12 cellular contexts compared by ENCODE assay signal in the genomic region with DNA sequence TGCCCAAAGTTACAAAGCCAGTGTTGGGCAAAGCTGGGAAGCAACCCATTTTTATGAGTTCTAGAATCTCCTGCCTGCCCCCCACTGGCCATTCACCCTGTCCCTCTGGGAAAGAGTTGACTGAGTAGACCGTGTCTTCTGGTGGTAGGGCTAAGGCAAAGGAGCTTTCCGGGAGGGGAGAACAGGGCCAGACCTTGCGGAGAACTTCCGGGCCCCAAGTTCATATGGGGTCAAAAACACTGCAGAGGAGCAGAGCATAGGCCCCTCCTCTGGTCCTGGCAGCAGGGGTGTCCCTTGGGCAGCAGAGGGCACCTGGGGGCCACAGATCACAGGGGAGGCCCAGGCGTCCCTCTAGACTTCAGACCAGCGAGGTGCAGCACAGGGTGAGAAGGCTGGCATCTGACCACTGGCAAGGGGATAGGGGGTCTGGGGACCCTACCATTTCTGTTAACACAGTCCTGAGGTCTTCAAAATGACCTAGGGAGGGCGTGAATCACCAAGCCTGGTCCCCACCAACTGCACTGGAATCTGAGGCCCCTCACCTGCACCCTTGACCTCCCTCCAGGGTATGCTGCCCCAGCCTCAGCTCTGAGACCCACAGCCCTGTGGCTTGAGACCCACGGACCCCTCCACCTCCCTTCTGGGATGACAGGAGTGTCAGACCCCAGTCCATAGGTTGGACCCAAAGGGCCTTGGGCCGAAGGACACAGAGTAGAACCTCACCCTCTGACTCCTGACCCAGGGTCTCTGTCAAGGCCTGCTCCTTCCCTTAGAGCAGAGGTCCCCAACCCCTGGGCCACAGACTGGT. TPM values are rescaled to one million over a fixed set of nuclear protein-coding genes. Genes with fewer than 3 reads are reported as not detected.
DNase-seq lines count a peak whose midpoint lies in the region; ATAC-seq and TF ChIP-seq lines count a peak whose summit lies in the region.
"Had no signal": no experiment of that assay in that cellular context is flagged by ENCODE, and none has a peak within 500 bp of the region (broad histone marks: within the 10 kb centered on the region; RNA-seq: fewer than 3 reads in every experiment).

No MANE protein-coding gene starts in this region.

- no peak overlapping the region for H3K9ac ChIP-seq in HUES6 (ENCODE audit: low read length)

- no peaks in the 10 kb centered on the region for H3K36me3 ChIP-seq in CD8-positive, alpha-beta T cell (ENCODE audit: insufficient read depth, low read length)
- peaks cover 4% of the 10 kb centered on the region; the same call in 1 of the 2 replicates for H3K36me3 ChIP-seq in HUES6 (ENCODE audit: control insufficient read depth, insufficient read depth, low read length)
- H3K36me3 ChIP-seq in testis (ENCODE audit: low read depth, missing control alignments) = no peaks in the 10 kb centered on the region
- H3K36me3 ChIP-seq: uterus had no signal

- H3K4me3 ChIP-seq in CD8-positive, alpha-beta T cell (ENCODE audit: low read depth, low read length) = no peak overlapping the region
- peak overlapping the region; percentile 85; the same call in 1 of the 2 replicates for H3K4me3 ChIP-seq in HUES6 (ENCODE audit: low read depth, low read length)
- no peak overlapping the region for H3K4me3 ChIP-seq in testis

- no peak for ATAC-seq in CD8-positive, alpha-beta T cell
- ATAC-seq in natural killer cell = no peak

- WGBS in testis, 2 donors = 90% methylated on average over 6 to 9 of the region's 9 CpGs

- H3K4me1 ChIP-seq in CD8-positive, alpha-beta T cell (ENCODE audit: insufficient read depth, low read length) = peaks cover 33% of the 10 kb centered on the region
- H3K4me1 ChIP-seq in HUES6 (ENCODE audit: control insufficient read depth, insufficient read depth, low read length) (peaks cover 32% of the 10 kb centered on the region), testis (no peaks in the 10 kb centered on the region)

- H3K27me3 Mint-ChIP-seq in CD8-positive, alpha-beta T cell (ENCODE audit: low read depth) = no peaks in the 10 kb centered on the region
- no peaks in the 10 kb centered on the region for H3K27me3 Mint-ChIP-seq in natural killer cell (ENCODE audit: low read depth in 2 of 2)

- no peak overlapping the region for H3K27ac ChIP-seq in CD8-positive, alpha-beta T cell (ENCODE audit: low read depth, low read length)
- H3K27ac ChIP-seq in HUES6 (ENCODE audit: low read depth, low read length) (no peak overlapping the region), caudate nucleus (ENCODE audit: low read depth, low read length) (peak overlapping the region; percentile 91), testis (no peak overlapping the region)

- TF ChIP-seq CTCF in CD8-positive, alpha-beta T cell (IDR thresholded peaks at IDR 0.05) = no peak
- TF ChIP-seq CTCF in natural killer cell (IDR thresholded peaks at IDR 0.05) (no peak), testis (IDR thresholded peaks at IDR 0.05) (no peak)

- peak overlapping the region; percentile 93 for H3K27ac Mint-ChIP-seq in CD8-positive, alpha-beta T cell
- peak overlapping the region; percentile 91 to 93 for H3K27ac Mint-ChIP-seq in natural killer cell

- no peaks in the 10 kb centered on the region for H3K9me3 ChIP-seq in CD8-positive, alpha-beta T cell (ENCODE audit: low read length)
- H3K9me3 ChIP-seq in HUES6 (ENCODE audit: control insufficient read depth, insufficient read depth, low read depth, low read length) = no peaks in the 10 kb centered on the region
- H3K9me3 ChIP-seq in testis = no peaks in the 10 kb centered on the region
- H3K9me3 ChIP-seq: left lung, uterus had no signal

- H3K4me3 Mint-ChIP-seq in CD8-positive, alpha-beta T cell = peak overlapping the region; percentile 95
- peak overlapping the region; percentile 93 for H3K4me3 Mint-ChIP-seq in natural killer cell

- peaks cover 22% of the 10 kb centered on the region for H3K36me3 Mint-ChIP-seq in CD8-positive, alpha-beta T cell
- H3K36me3 Mint-ChIP-seq in natural killer cell = no peaks in the 10 kb centered on the region

- TF ChIP-seq POLR2A in testis (IDR thresholded peaks at IDR 0.05) = no peak

- intact Hi-C loops in CD8-positive, alpha-beta T cell (cut with DNase I, micrococcal nuclease) = loop anchor here in 1 of 2 experiments (2.0 kb wide), 1 partner anchor 17 kb away; no protein-coding TSS in a partner anchor
- intact Hi-C loops in natural killer cell (cut with micrococcal nuclease) = loop anchor here (2.0 to 5.0 kb wide), 2 partner anchors 17 to 39 kb away; partner anchors contain the start of gene STARD10
- intact Hi-C loops in testis (cut with DNase I; ENCODE audit: low total_unique reads) = no loop called here

- POLR2A ChIA-PET in CD8-positive, alpha-beta T cell (lab: Charles Lee) = interaction anchor here (0.9 to 1.6 kb wide), 2 partner anchors 19 to 28 kb away, joined by 3 to 4 read pairs; no protein-coding TSS in a partner anchor

- no peak for DNase-seq in CD8-positive, alpha-beta T cell
- DNase-seq in caudate nucleus (lab: John Stamatoyannopoulos, UW) (peak in 13 of 61 donors; percentile 12 to 67 (median 42)), natural killer cell (no peak), NCI-H2029 treated with DMSO at 0.1 percent for 48 hours (lab: John Stamatoyannopoulos, UW) (no peak), testis (no peak), NCI-H774 (lab: John Stamatoyannopoulos, UW) (no peak)
- DNase-seq in central memory CD4-positive, alpha-beta T cell = no peak
- DNase-seq: effector CD4-positive, alpha-beta T cell; NCI-H510A; uterus had no signal

- peaks cover 38% of the 10 kb centered on the region for H3K4me1 Mint-ChIP-seq in CD8-positive, alpha-beta T cell (ENCODE audit: low read depth)
- peaks cover 33 to 52% of the 10 kb centered on the region in 2 donors for H3K4me1 Mint-ChIP-seq in natural killer cell

- CTCF ChIA-PET in CD8-positive, alpha-beta T cell (lab: Charles Lee) = interaction anchor here (0.6 to 1.8 kb wide), 4 partner anchors 28 to 171 kb away, joined by 3 to 8 read pairs (median 5); no protein-coding TSS in a partner anchor

- H3K27me3 ChIP-seq in CD8-positive, alpha-beta T cell (ENCODE audit: insufficient read depth, low read length) = no peaks in the 10 kb centered on the region
- no peaks in the 10 kb centered on the region for H3K27me3 ChIP-seq in HUES6 (ENCODE audit: control insufficient read depth, insufficient read depth, low read length)
- no peaks in the 10 kb centered on the region for H3K27me3 ChIP-seq in testis
- H3K27me3 ChIP-seq: left lung, uterus had no signal

- H3K9me3 Mint-ChIP-seq in CD8-positive, alpha-beta T cell = no peaks in the 10 kb centered on the region
- H3K9me3 Mint-ChIP-seq in natural killer cell = no peaks in the 10 kb centered on the region

RNA-seq across cellular contexts. Expression of gene ARAP1, which starts 1.3 kb away (rescaled TPM):
- 10 to 100 TPM; 93.5 to 95.2 TPM for total RNA-seq in CD8-positive, alpha-beta T cell
- total RNA-seq in natural killer cell (100 to 1,000 TPM; 293 to 327 (median 296) TPM), testis (10 to 100 TPM; 65.2 to 88.3 TPM)
- polyA plus RNA-seq in testis (ENCODE audit: insufficient read depth, low read depth, low replicate concordance) = 46.9 TPM

RNA-seq across cellular contexts. Expression of gene STARD10, which starts 40.3 kb away (rescaled TPM):
- total RNA-seq in CD8-positive, alpha-beta T cell = 10 to 100 TPM; 22.1 to 25.1 TPM
- total RNA-seq in natural killer cell (10 to 100 TPM; 10.9 to 17.3 (median 11.7) TPM), testis (100 to 1,000 TPM; 130 to 202 TPM)
- 379 TPM for polyA plus RNA-seq in testis (ENCODE audit: insufficient read depth, low read depth, low replicate concordance)

Comparison
In these comparisons a context has a peak if more than half of its experiments do, and no peak if none do; other contexts are left out.
1. RNA of gene STARD10, which starts 40.3 kb away (total RNA-seq): 130 to 202 TPM in testis; 22.1 to 25.1 TPM in CD8-positive, alpha-beta T cell and 10.9 to 17.3 TPM in natural killer cell; every median in the first group is over 4 times any median in the second.